In the genomic region with DNA sequence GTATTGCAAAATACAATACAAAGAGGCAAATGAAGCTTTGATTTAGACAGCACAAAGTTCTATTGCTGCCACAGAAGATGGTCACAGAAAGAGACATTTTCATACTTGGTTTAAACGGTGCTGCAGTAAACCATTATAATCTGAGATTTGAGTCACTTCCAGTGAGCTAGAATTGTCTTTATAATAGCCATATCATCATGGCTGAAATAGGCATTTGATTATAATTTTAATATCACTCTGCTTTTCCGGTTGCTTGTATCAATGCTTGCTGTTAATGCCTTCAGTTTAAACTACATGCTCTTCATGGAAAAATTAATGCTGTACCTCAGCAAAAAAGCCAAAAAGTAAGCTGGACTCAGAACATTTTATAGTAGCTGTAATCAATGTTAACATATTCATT, we compare ENCODE assay signal across 14 cellular contexts. TPM values are rescaled to one million over a fixed set of nuclear protein-coding genes. Genes with fewer than 3 reads are reported as not detected.
DNase-seq lines count a peak whose midpoint lies in the region; TF ChIP-seq lines count a peak whose summit lies in the region.
"Had no signal": no experiment of that assay in that cellular context is flagged by ENCODE, and none has a peak within 500 bp of the region (broad histone marks: within the 10 kb centered on the region; RNA-seq: fewer than 3 reads in every experiment).

No MANE protein-coding gene starts in this region.

- H3K4me1 ChIP-seq in endocrine pancreas (ENCODE audit: control insufficient read depth, insufficient read depth, low read length) (peaks cover 24% of the 10 kb centered on the region), neuron (ENCODE audit: insufficient read depth, low read length) (peaks cover 15% of the 10 kb centered on the region)

- peak overlapping the region; percentile 47 for H3K4me3 ChIP-seq in LNCaP clone FGC (ENCODE audit: low read depth, low read length)
- peak overlapping the region; percentile 93 for H3K4me3 ChIP-seq in endocrine pancreas (ENCODE audit: control insufficient read depth, insufficient read depth, low read length)
- peak overlapping the region; percentile 54 for H3K4me3 ChIP-seq in neuron (ENCODE audit: low read length)
- H3K4me3 ChIP-seq in coronary artery: no peak overlapping the region

- peaks cover 15% of the 10 kb centered on the region for H3K4me1 Mint-ChIP-seq in T-helper 2 cell treated with Interferon-gamma antibody and Interleukin-4, amounts not matched to agents 5 μg/mL and 100 μg/mL, for 36 hours (ENCODE audit: low read depth)
- H3K4me1 Mint-ChIP-seq in activated CD4-positive, alpha-beta T cell treated with anti-CD3 and anti-CD28 coated beads, Interleukin-2, amount 10 ng/mL, durations not matched to agents 7 days and 5 days: peaks cover 34% of the 10 kb centered on the region

- H3K4me3 Mint-ChIP-seq in T-helper 2 cell treated with Interferon-gamma antibody and Interleukin-4, amounts not matched to agents 5 μg/mL and 100 μg/mL, for 36 hours: peak overlapping the region; percentile 5
- no peak overlapping the region for H3K4me3 Mint-ChIP-seq in activated CD4-positive, alpha-beta T cell treated with anti-CD3 and anti-CD28 coated beads, Interleukin-2, amount 10 ng/mL, durations not matched to agents 7 days and 5 days

- H3K9me3 ChIP-seq in endocrine pancreas (ENCODE audit: control insufficient read depth, low read length): no peaks in the 10 kb centered on the region
- no peaks in the 10 kb centered on the region for H3K9me3 ChIP-seq in neuron (ENCODE audit: low read length)
- H3K9me3 ChIP-seq: HAP-1, SJSA1, tibial nerve had no signal

- peaks cover 14% of the 10 kb centered on the region for H3K36me3 Mint-ChIP-seq in T-helper 2 cell treated with Interferon-gamma antibody and Interleukin-4, amounts not matched to agents 5 μg/mL and 100 μg/mL, for 36 hours (ENCODE audit: low read depth)
- H3K36me3 Mint-ChIP-seq in activated CD4-positive, alpha-beta T cell treated with anti-CD3 and anti-CD28 coated beads, Interleukin-2, amount 10 ng/mL, durations not matched to agents 7 days and 5 days (ENCODE audit: low read depth): peaks cover 19% of the 10 kb centered on the region

- DNase-seq in T-helper 2 cell treated with Interferon-gamma antibody and Interleukin-4, amounts not matched to agents 5 μg/mL and 100 μg/mL, for 36 hours (ENCODE audit: low spot score): no peak
- DNase-seq in T-helper 2 cell (no peak), LNCaP clone FGC (ENCODE audit: low read depth) (no peak), AG20443 (ENCODE audit: low spot score) (no peak), coronary artery (ENCODE audit: low spot score) (no peak)
- no peak for DNase-seq in activated CD4-positive, alpha-beta T cell treated with anti-CD3 and anti-CD28 coated beads, Interleukin-2, amount 10 ng/mL, durations not matched to agents 7 days and 5 days
- DNase-seq: activated CD4-positive, CD25-positive, alpha-beta regulatory T cell; NK-92 treated with Interleukin-12 subunit alpha and Interleukin-12 subunit beta, amount 100 ng/mL, for 24 hours had no signal

- no peak overlapping the region for H3K9ac ChIP-seq in endocrine pancreas (ENCODE audit: control insufficient read depth, insufficient read depth, low read length)

- POLR2A ChIA-PET in activated CD4-positive, alpha-beta T cell treated with anti-CD3 and anti-CD28 coated beads, Interleukin-2, amount 10 ng/mL, durations not matched to agents 7 days and 5 days (lab: Charles Lee): no interaction called here

- H3K27me3 Mint-ChIP-seq in T-helper 2 cell treated with Interferon-gamma antibody and Interleukin-4, amounts not matched to agents 5 μg/mL and 100 μg/mL, for 36 hours (ENCODE audit: low read depth): peaks cover 44% of the 10 kb centered on the region
- peaks cover 15% of the 10 kb centered on the region for H3K27me3 Mint-ChIP-seq in activated CD4-positive, alpha-beta T cell treated with anti-CD3 and anti-CD28 coated beads, Interleukin-2, amount 10 ng/mL, durations not matched to agents 7 days and 5 days

- H3K27ac ChIP-seq in coronary artery: no peak overlapping the region
- H3K27ac ChIP-seq: brain microvascular endothelial cell, SJSA1 had no signal

- TF ChIP-seq CTCF in LNCaP clone FGC (IDR thresholded peaks at IDR 0.05; ENCODE audit: control insufficient read depth, extremely low read depth, insufficient read depth) (no peak), coronary artery (IDR thresholded peaks at IDR 0.05) (no peak)

- H3K9me3 Mint-ChIP-seq in T-helper 2 cell treated with Interferon-gamma antibody and Interleukin-4, amounts not matched to agents 5 μg/mL and 100 μg/mL, for 36 hours: no peaks in the 10 kb centered on the region
- no peaks in the 10 kb centered on the region for H3K9me3 Mint-ChIP-seq in activated CD4-positive, alpha-beta T cell treated with anti-CD3 and anti-CD28 coated beads, Interleukin-2, amount 10 ng/mL, durations not matched to agents 7 days and 5 days

- H3K27me3 ChIP-seq in endocrine pancreas (ENCODE audit: control insufficient read depth, insufficient read depth, low read length): no peaks in the 10 kb centered on the region
- peaks cover 3% of the 10 kb centered on the region for H3K27me3 ChIP-seq in neuron (ENCODE audit: insufficient read depth, low read length)
- H3K27me3 ChIP-seq: brain microvascular endothelial cell, SJSA1, tibial nerve had no signal

- H3K27ac Mint-ChIP-seq in T-helper 2 cell treated with Interferon-gamma antibody and Interleukin-4, amounts not matched to agents 5 μg/mL and 100 μg/mL, for 36 hours: no peak overlapping the region
- no peak overlapping the region for H3K27ac Mint-ChIP-seq in activated CD4-positive, alpha-beta T cell treated with anti-CD3 and anti-CD28 coated beads, Interleukin-2, amount 10 ng/mL, durations not matched to agents 7 days and 5 days

- CTCF ChIA-PET in activated CD4-positive, alpha-beta T cell treated with anti-CD3 and anti-CD28 coated beads, Interleukin-2, amount 10 ng/mL, durations not matched to agents 7 days and 5 days (lab: Charles Lee): no interaction called here

- H3K36me3 ChIP-seq in endocrine pancreas (ENCODE audit: control insufficient read depth, insufficient read depth, low read length) (no peaks in the 10 kb centered on the region), neuron (ENCODE audit: insufficient read depth, low read length) (no peaks in the 10 kb centered on the region)
- H3K36me3 ChIP-seq: brain microvascular endothelial cell, HAP-1, SJSA1, tibial nerve had no signal

- no peak overlapping the region for H2AFZ ChIP-seq in neuron (ENCODE audit: low read depth, low read length)

RNA-seq across cellular contexts. Expression of a gene that starts 48.5 kb away (rescaled TPM):
- 1 to 10 TPM; 2.2 to 2.6 TPM for total RNA-seq in activated CD4-positive, alpha-beta T cell treated with anti-CD3 and anti-CD28 coated beads, Interleukin-2, amount 10 ng/mL, durations not matched to agents 7 days and 5 days

RNA-seq across cellular contexts. Expression of a gene that starts 48.6 kb away (rescaled TPM):
- total RNA-seq in activated CD4-positive, alpha-beta T cell treated with anti-CD3 and anti-CD28 coated beads, Interleukin-2, amount 10 ng/mL, durations not matched to agents 7 days and 5 days: 10 to 100 TPM; 15.1 to 21.5 TPM
